In genomic region chr5:68641211-68641610, GRCh38 we compare ENCODE assay signal across 20 cellular contexts.
DNase-seq lines count a peak whose midpoint lies in the region; ATAC-seq, FAIRE-seq and TF ChIP-seq lines count a peak whose summit lies in the region.
"Had no signal": no experiment of that assay in that cellular context is flagged by ENCODE, and none has a peak within 500 bp of the region (broad histone marks: within the 10 kb centered on the region; RNA-seq: fewer than 3 reads in every experiment).

No MANE protein-coding gene starts in this region.

- in situ Hi-C loops in GM12878 (cut with MboI): loop anchor here (10.0 kb wide), 1 partner anchor 366 kb away; no protein-coding TSS in a partner anchor

- H3K4me3 ChIP-seq in GM12878: no peak overlapping the region
- H3K4me3 ChIP-seq: esophagus squamous epithelium, skin epidermis, uterus had no signal

- no peak for DNase-seq in GM12878 (ENCODE audit: low read depth, low spot score)
- no peak for DNase-seq in D341Med (ENCODE audit: low spot score)
- no peak for DNase-seq in T-helper 2 cell treated with Interferon-gamma antibody and Interleukin-4, amounts not matched to agents 5 μg/mL and 100 μg/mL, for 36 hours (ENCODE audit: low spot score)
- no peak for DNase-seq in activated T-cell treated with anti-CD3 and anti-CD28 coated beads for 4 hours
- DNase-seq in superior temporal gyrus (ENCODE audit: extremely low spot score): no peak
- DNase-seq: activated CD4-positive, CD25-positive, alpha-beta regulatory T cell treated with anti-CD3 and anti-CD28 coated beads, Interleukin-2, amount 50 U/mL, for 72 hours; amygdala; central memory CD4-positive, alpha-beta T cell; esophagus squamous epithelium; NCI-H226; stimulated activated CD4-positive, alpha-beta T cell treated with anti-CD3 and anti-CD28 coated beads, Interleukin-2, amount 100 ng/mL, for 48 hours; T1000; uterus had no signal

- RAD21 ChIA-PET in GM12878 (lab: Charles Lee; ENCODE audit: unreplicated experiment): interaction anchor here (0.7 to 6.0 kb wide), 3 partner anchors 27 to 354 kb away, joined by 3 to 20 read pairs (median 4); no protein-coding TSS in a partner anchor

- H3K36me3 Mint-ChIP-seq in T-helper 2 cell treated with Interferon-gamma antibody and Interleukin-4, amounts not matched to agents 5 μg/mL and 100 μg/mL, for 36 hours (ENCODE audit: low read depth): no peaks in the 10 kb centered on the region

- H3K9me3 ChIP-seq in GM12878 (replicated peaks; ENCODE audit: control insufficient read depth, insufficient read depth, low read length): no peaks in the 10 kb centered on the region
- H3K9me3 ChIP-seq: esophagus squamous epithelium, uterus had no signal

- POLR2A ChIA-PET in GM12878 (lab: Charles Lee): no interaction called here

- CTCF ChIA-PET in GM12878 (lab: Yijun Ruan, JAX): interaction anchor here (5.8 kb wide), 1 partner anchor 354 kb away, joined by 30 read pairs; no protein-coding TSS in a partner anchor

- 19% methylated on average over 3 of the region's 3 CpGs for WGBS in GM12878 (ENCODE audit: insufficient coverage, insufficient replicate concordance, low lambda C conversion rate, missing lambda C conversion rate)

- H3K9me3 Mint-ChIP-seq in T-helper 2 cell treated with Interferon-gamma antibody and Interleukin-4, amounts not matched to agents 5 μg/mL and 100 μg/mL, for 36 hours: no peaks in the 10 kb centered on the region

- no peak overlapping the region; the same call in 1 of the 2 replicates for H3K4me2 ChIP-seq in GM12878 (ENCODE audit: control insufficient read depth, insufficient read depth)

- no peak overlapping the region; the same call in 1 of the 2 replicates for H2AFZ ChIP-seq in GM12878 (ENCODE audit: control insufficient read depth, low read depth, low read length)

- intact Hi-C loops in GM12878 (cut with micrococcal nuclease; ENCODE audit: unreplicated experiment): loop anchor here (5.0 to 10.0 kb wide), 2 partner anchors 176 to 354 kb away; no protein-coding TSS in a partner anchor

- no TSS peak for BruUV-seq in GM12878 (replicated peaks; lab: Mats Ljungman, UMichigan)

- H4K20me1 ChIP-seq in GM12878 (ENCODE audit: control insufficient read depth, insufficient read depth): no peaks in the 10 kb centered on the region

- peaks cover 44% of the 10 kb centered on the region for H3K27me3 Mint-ChIP-seq in T-helper 2 cell treated with Interferon-gamma antibody and Interleukin-4, amounts not matched to agents 5 μg/mL and 100 μg/mL, for 36 hours (ENCODE audit: low read depth)
- H3K27me3 Mint-ChIP-seq: progenitor cell of endocrine pancreas had no signal

- ATAC-seq in GM18517 (IDR thresholded peaks at IDR 0.05; ENCODE audit: unreplicated experiment) (peak; percentile 68), GM21367 (IDR thresholded peaks at IDR 0.05; ENCODE audit: unreplicated experiment) (peak; percentile 40), HG02973 (IDR thresholded peaks at IDR 0.05; ENCODE audit: unreplicated experiment) (peak; percentile 38), GM12878 (peak; percentile 62)
- ATAC-seq: HepG2 had no signal

- no peaks in the 10 kb centered on the region for H3K79me2 ChIP-seq in GM12878 (ENCODE audit: control insufficient read depth, insufficient read depth, low read length)

- peaks cover 13% of the 10 kb centered on the region; the same call in 1 of the 2 replicates for H3K4me1 ChIP-seq in GM12878 (ENCODE audit: control insufficient read depth, insufficient read depth, low read length)
- H3K4me1 ChIP-seq: esophagus squamous epithelium had no signal

- TF ChIP-seq CTCF in GM12878 (IDR thresholded peaks at IDR 0.05 in 2 of 3, conservative IDR thresholded peaks at IDR 0.05 in 1 of 3; ENCODE audit: control insufficient read depth in 2 of 3, extremely low read depth in 1 of 3, insufficient read depth in 1 of 3, low read depth in 3 of 3, low read length in 3 of 3): no peak

- H3K27ac ChIP-seq in GM12878 (ENCODE audit: control insufficient read depth, insufficient read depth): no peak overlapping the region
- H3K27ac ChIP-seq: esophagus squamous epithelium, skin epidermis, uterus had no signal

- H3K27ac Mint-ChIP-seq in T-helper 2 cell treated with Interferon-gamma antibody and Interleukin-4, amounts not matched to agents 5 μg/mL and 100 μg/mL, for 36 hours: no peak overlapping the region
- H3K27ac Mint-ChIP-seq: progenitor cell of endocrine pancreas had no signal

- TF ChIP-seq POLR2A in GM12878 (IDR thresholded peaks at IDR 0.05; ENCODE audit: low read depth, low read length): no peak

- TF ChIP-seq RAD21 in GM12878 (IDR thresholded peaks at IDR 0.05; ENCODE audit: insufficient read depth, low read depth, low read length): peak; percentile 27; the same call in 1 of the 2 replicates

- no peaks in the 10 kb centered on the region for H3K27me3 ChIP-seq in GM12878 (replicated peaks in 1 of 2; ENCODE audit: control insufficient read depth in 2 of 2, insufficient read depth in 2 of 2, low read length in 1 of 2)
- H3K27me3 ChIP-seq: esophagus squamous epithelium, uterus had no signal

- no peak overlapping the region for H3K4me3 Mint-ChIP-seq in T-helper 2 cell treated with Interferon-gamma antibody and Interleukin-4, amounts not matched to agents 5 μg/mL and 100 μg/mL, for 36 hours

- SMC1A ChIA-PET in GM12878 (lab: Charles Lee; ENCODE audit: uncharacterized antibody, unreplicated experiment): interaction anchor here (1.0 to 2.3 kb wide), 5 partner anchors 11 to 216 kb away, joined by 3 to 6 read pairs (median 4); no protein-coding TSS in a partner anchor

- no peak overlapping the region for H3K9ac ChIP-seq in GM12878 (ENCODE audit: control insufficient read depth, insufficient read depth, low read length)

- no peaks in the 10 kb centered on the region for H3K4me1 Mint-ChIP-seq in T-helper 2 cell treated with Interferon-gamma antibody and Interleukin-4, amounts not matched to agents 5 μg/mL and 100 μg/mL, for 36 hours (ENCODE audit: low read depth)

- H3K36me3 ChIP-seq in GM12878 (ENCODE audit: control insufficient read depth in 2 of 2, insufficient read depth in 2 of 2, low read length in 1 of 2): no peaks in the 10 kb centered on the region
- H3K36me3 ChIP-seq: esophagus squamous epithelium, uterus had no signal

- peak; percentile 96 for FAIRE-seq in GM12878 (lab: Jason Lieb, UNC)
- FAIRE-seq: HepG2, RCC 7860 had no signal

- peak in 1 of 2 experiments; percentile 69; a peak in 2 of 4 replicates for TF ChIP-seq EP300 in GM12878 (IDR thresholded peaks at IDR 0.05; ENCODE audit: borderline replicate concordance in 1 of 2, control insufficient read depth in 1 of 2, low read depth in 2 of 2, low read length in 2 of 2)

TF ChIP-seq in GM12878, 131 proteins besides CTCF, POLR2A, EP300 and RAD21 (continues in another document):
- peak; percentile 48; the same call in 1 of the 2 replicates for TF ChIP-seq ZBTB40 (IDR thresholded peaks at IDR 0.05; ENCODE audit: borderline replicate concordance)
- no peak for TF ChIP-seq POU2F2 (IDR thresholded peaks at IDR 0.05; ENCODE audit: borderline replicate concordance, low read depth, low read length)
- TF ChIP-seq YY1 (IDR thresholded peaks at IDR 0.05; ENCODE audit: low read depth, low read length): no peak
- TF ChIP-seq IRF3 (IDR thresholded peaks at IDR 0.05): no peak
- no peak for TF ChIP-seq SREBF2 (IDR thresholded peaks at IDR 0.05; ENCODE audit: low read length)
- TF ChIP-seq SMARCA5 (IDR thresholded peaks at IDR 0.05): no peak
- TF ChIP-seq HDGF (IDR thresholded peaks at IDR 0.05): no peak
- TF ChIP-seq RAD51 (IDR thresholded peaks at IDR 0.05): peak; percentile 75
- no peak; the same call in 1 of the 2 replicates for TF ChIP-seq RB1 (IDR thresholded peaks at IDR 0.05; ENCODE audit: borderline replicate concordance)
- TF ChIP-seq EZH2 (IDR thresholded peaks at IDR 0.05; ENCODE audit: borderline replicate concordance, control insufficient read depth, low read depth, low read length): no peak
- TF ChIP-seq ETV6 (conservative IDR thresholded peaks at IDR 0.05 in 1 of 2, IDR thresholded peaks at IDR 0.05 in 1 of 2; ENCODE audit: borderline replicate concordance in 1 of 2, low read depth in 1 of 2): peak in 1 of 2 experiments; percentile 50; a peak in 1 of 4 replicates
- no peak for TF ChIP-seq NBN (IDR thresholded peaks at IDR 0.05)
